Comparison of ENCODE assay signal across 17 cellular contexts in genomic region chr14:72876710-72877063, GRCh38. TPM values are rescaled to one million over a fixed set of nuclear protein-coding genes. Genes with fewer than 3 reads are reported as not detected.
DNase-seq lines count a peak whose midpoint lies in the region; ATAC-seq, FAIRE-seq and TF ChIP-seq lines count a peak whose summit lies in the region.
"Had no signal": no experiment of that assay in that cellular context is flagged by ENCODE, and none has a peak within 500 bp of the region (broad histone marks: within the 10 kb centered on the region; RNA-seq: fewer than 3 reads in every experiment).

No MANE protein-coding gene starts in this region.

- H3K4me3 Mint-ChIP-seq in naive B cell, result peak overlapping the region in 1 of 8 donors; percentile 35
- H3K4me3 Mint-ChIP-seq in natural killer cell, result no peak overlapping the region

- H4K5ac ChIP-seq in H1 (ENCODE audit: insufficient read length, low read depth, low read length), result no peak overlapping the region

- H3K36me3 ChIP-seq in SK-N-SH (replicated peaks in 1 of 2; ENCODE audit: control insufficient read depth in 1 of 2, insufficient read depth in 2 of 2, low read length in 1 of 2), result no peaks in the 10 kb centered on the region
- H3K36me3 ChIP-seq in H1 (ENCODE audit: control insufficient read depth in 2 of 4, insufficient read depth in 4 of 4, low read length in 3 of 4), result no peaks in the 10 kb centered on the region
- H3K36me3 ChIP-seq in Karpas-422 (ENCODE audit: insufficient read depth, low read length), result no peaks in the 10 kb centered on the region
- H3K36me3 ChIP-seq: BLaER1 treated with 17β-estradiol and CSF1 and Interleukin-3, amounts not matched to agents 10 nM and 100 nM had no signal

- peak overlapping the region; percentile 75; the same call in 1 of the 2 replicates for H2BK12ac ChIP-seq in H1 (ENCODE audit: low read depth, low read length)

- no peak overlapping the region for H2BK120ac ChIP-seq in H1 (replicated peaks; ENCODE audit: low read depth, low read length)

- H4K91ac ChIP-seq in H1 (replicated peaks; ENCODE audit: insufficient read length, low read length), result peak overlapping the region; percentile 13

- H4K20me1 ChIP-seq in SK-N-SH (ENCODE audit: insufficient read depth), result no peaks in the 10 kb centered on the region
- no peaks in the 10 kb centered on the region for H4K20me1 ChIP-seq in H1 (replicated peaks in 1 of 2; ENCODE audit: control insufficient read depth in 1 of 2, insufficient read depth in 2 of 2, low read length in 2 of 2)
- no peaks in the 10 kb centered on the region for H4K20me1 ChIP-seq in Karpas-422 (ENCODE audit: insufficient read depth, low read depth, low read length)
- H4K20me1 ChIP-seq: BLaER1 treated with 17β-estradiol and CSF1 and Interleukin-3, amounts not matched to agents 10 nM and 100 nM had no signal

- H3K4me1 Mint-ChIP-seq in naive B cell (peaks cover 32 to 55% (median 46%) of the 10 kb centered on the region in 3 donors), natural killer cell (peaks cover 0 to 19% of the 10 kb centered on the region in 2 donors)

- intact Hi-C loops in natural killer cell (cut with micrococcal nuclease), result no loop called here
- intact Hi-C loops in posterior cingulate gyrus (cut with DNase I), result no loop called here

- H3K23me2 ChIP-seq in H1 (ENCODE audit: low read depth, low read length), result no peaks in the 10 kb centered on the region

- no peaks in the 10 kb centered on the region for H3F3A ChIP-seq in SK-N-SH (replicated peaks; ENCODE audit: insufficient read depth)

- ATAC-seq in SK-N-SH treated with all-trans-retinoic acid at 6 μM for 48 hours (0 out of 3 replicates have a peak, but pooled peaks have one; percentile 24), naive B cell (ENCODE audit: low read depth in 2 of 2) (no peak), natural killer cell (no peak)
- ATAC-seq: HepG2 had no signal

- H2BK20ac ChIP-seq in H1 (ENCODE audit: low read length), result peak overlapping the region; percentile 48; the same call in 1 of the 2 replicates

- FAIRE-seq in H1 (lab: Jason Lieb, UNC), result peak; percentile 70
- FAIRE-seq in urothelium cell line (lab: Jason Lieb, UNC), result peak; percentile 92
- FAIRE-seq: HepG2, RCC 7860 had no signal

- DNase-seq in SK-N-SH (no peak), H1 (ENCODE audit: low read depth in 1 of 2, low spot score in 2 of 2) (no peak), naive B cell (no peak), urothelium cell line (ENCODE audit: low spot score) (no peak), Karpas-422 (no peak), natural killer cell (no peak), posterior cingulate gyrus (no peak)
- DNase-seq: 8988T, DMS153, NCI-H1436, NCI-H2029 treated with DMSO at 0.1 percent for 48 hours, NCI-H510A, SHP77 treated with DMSO at 0.1 percent for 48 hours had no signal

- H3K27me3 Mint-ChIP-seq in naive B cell (no peaks in the 10 kb centered on the region), natural killer cell (ENCODE audit: low read depth in 2 of 2) (peaks cover 10 to 19% of the 10 kb centered on the region in 2 donors)

- no peak for TF ChIP-seq RAD21 in SK-N-SH (IDR thresholded peaks at IDR 0.05; ENCODE audit: low read length)
- peak in 1 of 2 experiments; percentile 29; a peak in 1 of 4 replicates for TF ChIP-seq RAD21 in H1 (IDR thresholded peaks at IDR 0.05 in 1 of 2, conservative IDR thresholded peaks at IDR 0.05 in 1 of 2; ENCODE audit: low read depth in 2 of 2, low read length in 2 of 2)

- H3K4ac ChIP-seq in H1 (replicated peaks; ENCODE audit: insufficient read length, low read depth, low read length), result no peak overlapping the region

- H2BK15ac ChIP-seq in H1 (ENCODE audit: low read length), result no peak overlapping the region

- TF ChIP-seq EP300 in SK-N-SH (IDR thresholded peaks at IDR 0.05; ENCODE audit: borderline replicate concordance in 1 of 2, low read depth in 1 of 2, low read length in 1 of 2), result no peak
- TF ChIP-seq EP300 in H1 (IDR thresholded peaks at IDR 0.05; ENCODE audit: borderline replicate concordance in 1 of 2, low read depth in 2 of 2, low read length in 2 of 2), result no peak

- H3K27ac Mint-ChIP-seq in naive B cell (peak overlapping the region in 4 of 6 donors; percentile 38 to 92 (median 68)), natural killer cell (no peak overlapping the region)

- H2AK5ac ChIP-seq in H1 (ENCODE audit: low read depth, low read length), result no peak overlapping the region

- H3K18ac ChIP-seq in H1 (ENCODE audit: extremely low read depth, low read length), result peak overlapping the region; percentile 79; the same call in 1 of the 2 replicates

- CTCF ChIA-PET in SK-N-SH (lab: Yijun Ruan, JAX) (interaction anchor here (1.1 kb wide), 1 partner anchor 359 kb away, joined by 3 read pairs; no protein-coding TSS in a partner anchor), H1 (lab: Charles Lee; ENCODE audit: partially characterized antibody) (interaction anchor here (0.6 to 2.1 kb wide), 5 partner anchors 11 to 357 kb away, joined by 3 to 5 read pairs (median 3); partner anchors contain the start of gene DPF3)

- no peak overlapping the region for H3K27ac ChIP-seq in SK-N-SH (ENCODE audit: low read depth in 2 of 2, low read length in 1 of 2)
- H3K27ac ChIP-seq in H1 (ENCODE audit: low read depth, low read length), result no peak overlapping the region
- H3K27ac ChIP-seq in Karpas-422 (ENCODE audit: low read length), result no peak overlapping the region
- H3K27ac ChIP-seq: BLaER1 treated with 17β-estradiol and CSF1 and Interleukin-3, amounts not matched to agents 10 nM and 100 nM had no signal

- H3K79me1 ChIP-seq in H1 (ENCODE audit: low read depth, low read length), result no peaks in the 10 kb centered on the region

- TF ChIP-seq CTCF in SK-N-SH (IDR thresholded peaks at IDR 0.05) (no peak), H1 (IDR thresholded peaks at IDR 0.05; ENCODE audit: control extremely low read depth in 1 of 3, insufficient read depth in 1 of 3, low read depth in 1 of 3, low read length in 3 of 3) (peak in 1 of 3 experiments; percentile 32; a peak in 1 of 4 replicates), natural killer cell (IDR thresholded peaks at IDR 0.05) (no peak)

- H3K4me2 ChIP-seq in SK-N-SH (no peak overlapping the region), H1 (ENCODE audit: insufficient read depth in 1 of 2, low read depth in 2 of 2, low read length in 2 of 2) (peak overlapping the region; percentile 1 to 28; a peak in 2 of 4 replicates), Karpas-422 (ENCODE audit: low read depth, low read length, poor library complexity, severe bottlenecking) (no peak overlapping the region)

- H3K9me2 ChIP-seq in SK-N-SH (no peaks in the 10 kb centered on the region), Karpas-422 (replicated peaks; ENCODE audit: insufficient read depth, low read length) (no peaks in the 10 kb centered on the region)

- H3K36me3 Mint-ChIP-seq in naive B cell (peaks cover 10 to 14% of the 10 kb centered on the region in 2 donors), natural killer cell (peaks cover 6% of the 10 kb centered on the region)

- no peaks in the 10 kb centered on the region for H3K79me2 ChIP-seq in SK-N-SH (ENCODE audit: insufficient read depth)
- H3K79me2 ChIP-seq in H1 (ENCODE audit: control insufficient read depth in 1 of 2, insufficient read depth in 2 of 2, low read length in 2 of 2), result no peaks in the 10 kb centered on the region
- no peaks in the 10 kb centered on the region for H3K79me2 ChIP-seq in Karpas-422 (ENCODE audit: low read length)

- no peaks in the 10 kb centered on the region for H3K9me3 ChIP-seq in SK-N-SH
- peaks cover 3 to 4% of the 10 kb centered on the region in 2 experiments; a peak in 3 of 4 replicates for H3K9me3 ChIP-seq in H1 (ENCODE audit: insufficient read depth in 2 of 2, low read depth in 1 of 2, low read length in 1 of 2)
- no peaks in the 10 kb centered on the region for H3K9me3 ChIP-seq in Karpas-422 (ENCODE audit: low read length)

- H3K23ac ChIP-seq in H1 (ENCODE audit: insufficient read length), result no peak overlapping the region

- no peaks in the 10 kb centered on the region for H3K27me3 ChIP-seq in SK-N-SH (ENCODE audit: insufficient read depth)
- H3K27me3 ChIP-seq in H1 (replicated peaks in 1 of 4; ENCODE audit: control insufficient read depth in 3 of 4, extremely low read depth in 1 of 4, insufficient read depth in 3 of 4, low read length in 3 of 4), result peaks cover 0 to 1% (median 0%) of the 10 kb centered on the region in 4 experiments; a peak in 1 of 7 replicates
- no peaks in the 10 kb centered on the region for H3K27me3 ChIP-seq in Karpas-422 (ENCODE audit: low read length)
- H3K27me3 ChIP-seq: BLaER1 treated with 17β-estradiol and CSF1 and Interleukin-3, amounts not matched to agents 10 nM and 100 nM had no signal

- H2BK5ac ChIP-seq in H1 (ENCODE audit: low read depth, low read length), result peak overlapping the region; percentile 82; the same call in 1 of the 2 replicates

- no peak for TF ChIP-seq POLR2A in H1 (IDR thresholded peaks at IDR 0.05; ENCODE audit: control extremely low read depth in 1 of 2, low read depth in 2 of 2, low read length in 2 of 2)

- no peak overlapping the region; the same call in 1 of the 2 replicates for H4K8ac ChIP-seq in H1 (ENCODE audit: extremely low read depth, insufficient read depth, low read length)

- no peak overlapping the region for H3K14ac ChIP-seq in H1 (ENCODE audit: insufficient read length)

- POLR2A ChIA-PET in SK-N-SH (lab: Yijun Ruan, JAX), result no interaction called here
- POLR2A ChIA-PET in H1 (lab: Charles Lee; ENCODE audit: partially characterized antibody), result interaction anchor here (0.9 to 2.0 kb wide), 2 partner anchors 11 to 18 kb away, joined by 6 to 7 read pairs; no protein-coding TSS in a partner anchor

- H2AFZ ChIP-seq in SK-N-SH (ENCODE audit: low read depth), result no peak overlapping the region
- peak overlapping the region; percentile 7; the same call in 1 of the 2 replicates for H2AFZ ChIP-seq in H1 (ENCODE audit: low read length)
- no peak overlapping the region for H2AFZ ChIP-seq in Karpas-422 (ENCODE audit: low read length)

- no peak overlapping the region for H3K56ac ChIP-seq in H1 (replicated peaks; ENCODE audit: insufficient read length, low read depth, low read length)

- H3K4me3 ChIP-seq in SK-N-SH (ENCODE audit: low read depth in 2 of 2, low read length in 1 of 2) (no peak overlapping the region), H1 (ENCODE audit: extremely low read depth in 1 of 4, insufficient read depth in 2 of 4, low read depth in 3 of 4, low read length in 4 of 4) (no peak overlapping the region), Karpas-422 (ENCODE audit: low read length) (no peak overlapping the region)
- H3K4me3 ChIP-seq: BLaER1 treated with 17β-estradiol and CSF1 and Interleukin-3, amounts not matched to agents 10 nM and 100 nM had no signal

- 48% methylated on average over 4 of the region's 4 CpGs for WGBS in SK-N-SH (ENCODE audit: low lambda C conversion rate)
- WGBS in H1 (ENCODE audit: extremely low coverage in 1 of 2, insufficient coverage in 1 of 2, insufficient read length in 1 of 2, insufficient replicate concordance in 2 of 2, low coverage in 1 of 2, low lambda C conversion rate in 2 of 2, missing lambda C conversion rate in 1 of 2), 2 experiments, result 42% methylated on average over 4 of the region's 4 CpGs; no CpG with 5 or more reads in 1 of the 2 experiments

- H3K9me3 Mint-ChIP-seq in naive B cell, result peaks cover 5 to 12% (median 9%) of the 10 kb centered on the region in 7 donors
- H3K9me3 Mint-ChIP-seq in natural killer cell, result no peaks in the 10 kb centered on the region

- no peak overlapping the region for H3K9ac ChIP-seq in SK-N-SH
- H3K9ac ChIP-seq in H1 (replicated peaks in 1 of 4; ENCODE audit: extremely low read depth in 1 of 4, low read depth in 3 of 4, low read length in 3 of 4), result no peak overlapping the region
- H3K9ac ChIP-seq in Karpas-422 (ENCODE audit: low read length), result no peak overlapping the region
- H3K9ac ChIP-seq: BLaER1 treated with 17β-estradiol and CSF1 and Interleukin-3, amounts not matched to agents 10 nM and 100 nM had no signal

- H3K4me1 ChIP-seq in SK-N-SH (ENCODE audit: control insufficient read depth in 1 of 2, insufficient read depth in 2 of 2, low read depth in 1 of 2, low read length in 1 of 2) (no peaks in the 10 kb centered on the region; a peak in 1 of 4 replicates), H1 (replicated peaks in 1 of 4; ENCODE audit: control insufficient read depth in 3 of 4, insufficient read depth in 4 of 4, low read length in 3 of 4) (peaks cover 0 to 7% (median 4%) of the 10 kb centered on the region in 4 experiments; a peak in 4 of 7 replicates), Karpas-422 (ENCODE audit: low read length) (no peaks in the 10 kb centered on the region)

RNA-seq across cellular contexts. Expression of gene DPF3, which starts 17.2 kb away (rescaled TPM):
- polyA plus RNA-seq in SK-N-SH (2012; rRNA removed), result 2.8 and 4.1 TPM in 2 replicates
- polyA plus RNA-seq in SK-N-SH (2012; cell fraction: cytosol; rRNA removed), result 2.4 and 3.2 TPM in 2 replicates
- polyA plus RNA-seq in SK-N-SH (2012; cell fraction: nucleus; rRNA removed), result 8.7 and 10.2 TPM in 2 replicates
- total RNA-seq in H1 (2021; fragmentation: NEBNext Ultra II Directional; extraction: Animal tissue kit (Norgen Biotek cat#: 25700)), result 0.08 and 0.19 TPM in 2 replicates
- polyA plus RNA-seq in H1 (2011; rRNA removed), result 0.03 TPM in 1 of 2 replicates, not detected in the other
- polyA plus RNA-seq in H1 (2011; cell fraction: cytosol; rRNA removed), result 0.08 TPM
- 0.19 TPM for polyA plus RNA-seq in H1 (2011; cell fraction: nucleus; rRNA removed)
- 0.06 TPM in 1 of 4 replicates, not detected in the others for polyA plus RNA-seq in H1 (2012, experiment 1 of 2)
- polyA plus RNA-seq in H1 (2012, experiment 2 of 2), result not detected
- polyA plus RNA-seq in H1 (2013, experiment 1 of 2), result 0.16 TPM
- 0.07 TPM for polyA plus RNA-seq in H1 (2013, experiment 2 of 2)
- polyA minus RNA-seq in H1 (2011; rRNA and poly(A)+ RNA removed), result 0.22 and 0.49 TPM in 2 replicates
- polyA minus RNA-seq in H1 (2011; cell fraction: cytosol; rRNA and poly(A)+ RNA removed), result not detected
- 0.40 TPM for polyA minus RNA-seq in H1 (2011; cell fraction: nucleus; rRNA and poly(A)+ RNA removed)
- 1 to 10 TPM; 4.2 to 9.0 (median 6.1) TPM for polyA plus RNA-seq in naive B cell (ENCODE audit: low read depth in 6 of 6)
- 3.1 and 6.7 TPM in 2 replicates for total RNA-seq in Karpas-422 (2014; rRNA removed; shearing (Covaris generic); ENCODE audit: low replicate concordance)
- total RNA-seq in natural killer cell, result 1 to 10 TPM; 1.4 to 1.8 (median 1.4) TPM

RNA-seq across cellular contexts. Expression of gene DCAF4, which starts 49.6 kb away (rescaled TPM):
- polyA plus RNA-seq in SK-N-SH (2012; rRNA removed), result 17.9 and 27.8 TPM in 2 replicates
- 14.0 and 16.9 TPM in 2 replicates for polyA plus RNA-seq in SK-N-SH (2012; cell fraction: cytosol; rRNA removed)
- polyA plus RNA-seq in SK-N-SH (2012; cell fraction: nucleus; rRNA removed), result 50.1 and 55.3 TPM in 2 replicates
- 16.8 and 21.1 TPM in 2 replicates for total RNA-seq in H1 (2021; fragmentation: NEBNext Ultra II Directional; extraction: Animal tissue kit (Norgen Biotek cat#: 25700))
- 17.0 and 26.3 TPM in 2 replicates for polyA plus RNA-seq in H1 (2011; rRNA removed)
- 28.3 TPM for polyA plus RNA-seq in H1 (2011; cell fraction: cytosol; rRNA removed)
- 35.9 TPM for polyA plus RNA-seq in H1 (2011; cell fraction: nucleus; rRNA removed)
- 13.7 to 17.0 TPM (median 14.8 TPM) in 4 replicates for polyA plus RNA-seq in H1 (2012, experiment 1 of 2)
- 7.8 TPM for polyA plus RNA-seq in H1 (2012, experiment 2 of 2)
- polyA plus RNA-seq in H1 (2013, experiment 1 of 2), result 22.5 TPM
- 22.9 TPM for polyA plus RNA-seq in H1 (2013, experiment 2 of 2)
- polyA minus RNA-seq in H1 (2011; rRNA and poly(A)+ RNA removed), result 24.8 and 27.4 TPM in 2 replicates
- 7.8 TPM for polyA minus RNA-seq in H1 (2011; cell fraction: cytosol; rRNA and poly(A)+ RNA removed)
- 26.9 TPM for polyA minus RNA-seq in H1 (2011; cell fraction: nucleus; rRNA and poly(A)+ RNA removed)
- 10 to 100 TPM; 11.9 to 19.0 (median 13.3) TPM for polyA plus RNA-seq in naive B cell (ENCODE audit: low read depth in 6 of 6)
- 29.9 and 31.9 TPM in 2 replicates for total RNA-seq in Karpas-422 (2014; rRNA removed; shearing (Covaris generic); ENCODE audit: low replicate concordance)
- total RNA-seq in natural killer cell, result 10 to 100 TPM in 2 of 3 donors, 1 to 10 TPM in 1; 4.6 to 18.6 (median 16.5) TPM

Comparison
In these comparisons a context has a peak if more than half of its experiments do, and no peak if none do; other contexts are left out.
1. H3K4me2 ChIP-seq: peak in H1 (2 of 2); none in SK-N-SH (single experiment) and Karpas-422 (single experiment).
2. H3K27ac Mint-ChIP-seq: peak in naive B cell (4 of 6); none in natural killer cell (0 of 2).